In the genomic region with DNA sequence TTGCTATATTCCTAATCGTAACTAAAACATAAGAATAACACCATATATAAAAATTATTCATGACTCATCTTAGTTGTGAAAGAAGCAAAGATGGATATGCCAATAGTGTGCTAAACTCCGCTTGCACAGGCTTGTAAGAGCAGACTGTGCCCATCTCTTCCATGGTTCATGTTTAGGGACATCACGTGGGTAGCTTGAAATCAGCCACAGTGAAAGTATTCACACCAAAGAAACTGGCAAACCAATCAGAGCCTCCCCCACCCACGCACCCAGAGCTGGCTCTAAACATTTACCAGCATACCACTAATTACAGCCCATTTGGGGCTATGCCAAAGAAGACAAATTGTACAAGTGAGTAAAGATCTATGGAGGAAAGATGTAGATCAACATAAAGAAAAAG, we compare ENCODE assay signal across 23 cellular contexts.
DNase-seq lines count a peak whose midpoint lies in the region; ATAC-seq and TF ChIP-seq lines count a peak whose summit lies in the region.
"Had no signal": no experiment of that assay in that cellular context is flagged by ENCODE, and none has a peak within 500 bp of the region (broad histone marks: within the 10 kb centered on the region; RNA-seq: fewer than 3 reads in every experiment).

No MANE protein-coding gene starts in this region.

- peak; percentile 44 for DNase-seq in A673 (ENCODE audit: low spot score)
- DNase-seq in mammary epithelial cell = peak; percentile 78
- peak; percentile 56 to 67 for DNase-seq in foreskin keratinocyte
- no peak for DNase-seq in upper lobe of left lung
- no peak for DNase-seq in EL
- DNase-seq in activated naive CD4-positive, alpha-beta T cell treated with anti-CD3 and anti-CD28 coated beads, Interleukin-2, amount 50 U/mL, for 72 hours (ENCODE audit: low spot score in 2 of 2) = no peak
- DNase-seq: CD4-positive, CD25-positive, alpha-beta regulatory T cell; DMS153; Karpas-422; NCI-H1105; NCI-H1436 treated with DMSO at 0.1 percent for 48 hours; NCI-H1930; NCI-H2107; NCI-H524; NCI-H774; SJCRH30 had no signal

- POLR2A ChIA-PET in A673 (lab: Charles Lee; ENCODE audit: low non-redundant PET) (no interaction called here), HEK293 (lab: Yijun Ruan, JAX) (no interaction called here)

- H2AFZ ChIP-seq in mammary epithelial cell (ENCODE audit: low read depth, low read length) = no peak overlapping the region
- H2AFZ ChIP-seq: GM23338 had no signal

- TF ChIP-seq EP300 in upper lobe of left lung (IDR thresholded peaks at IDR 0.05) = no peak

- peaks cover 4% of the 10 kb centered on the region for H3K79me2 ChIP-seq in mammary epithelial cell (ENCODE audit: insufficient read depth, low read length)

- H3K9ac ChIP-seq in mammary epithelial cell (ENCODE audit: insufficient read depth, low read length) = no peak overlapping the region
- H3K9ac ChIP-seq: BLaER1 had no signal

- peaks cover 8% of the 10 kb centered on the region for H3K36me3 ChIP-seq in A673 (ENCODE audit: insufficient read depth, low read length, poor library complexity, severe bottlenecking)
- no peaks in the 10 kb centered on the region for H3K36me3 ChIP-seq in HEK293 (ENCODE audit: control insufficient read depth in 2 of 2, insufficient read depth in 1 of 2, low read length in 2 of 2)
- peaks cover 1% of the 10 kb centered on the region for H3K36me3 ChIP-seq in mammary epithelial cell (ENCODE audit: insufficient read depth, low read length)
- no peaks in the 10 kb centered on the region for H3K36me3 ChIP-seq in upper lobe of left lung
- H3K36me3 ChIP-seq: HAP-1 had no signal

- peaks cover 0 to 6% of the 10 kb centered on the region in 2 donors for H3K36me3 Mint-ChIP-seq in activated naive CD4-positive, alpha-beta T cell treated with anti-CD3 and anti-CD28 coated beads, Interleukin-2, amount 50 U/mL, for 72 hours
- H3K36me3 Mint-ChIP-seq: CD4-positive, CD25-positive, alpha-beta regulatory T cell had no signal

- no peak overlapping the region for H3K27ac Mint-ChIP-seq in activated naive CD4-positive, alpha-beta T cell treated with anti-CD3 and anti-CD28 coated beads, Interleukin-2, amount 50 U/mL, for 72 hours
- H3K27ac Mint-ChIP-seq: CD4-positive, CD25-positive, alpha-beta regulatory T cell; GM23338 had no signal

- no peaks in the 10 kb centered on the region for H3K27me3 ChIP-seq in A673 (replicated peaks; ENCODE audit: insufficient read depth, low read depth, low read length, poor library complexity)
- no peaks in the 10 kb centered on the region for H3K27me3 ChIP-seq in mammary epithelial cell (ENCODE audit: insufficient read depth, low read length)
- no peaks in the 10 kb centered on the region for H3K27me3 ChIP-seq in foreskin keratinocyte
- no peaks in the 10 kb centered on the region for H3K27me3 ChIP-seq in upper lobe of left lung
- H3K27me3 ChIP-seq: BLaER1, SJCRH30 had no signal

- ATAC-seq in foreskin keratinocyte = peak; percentile 65
- ATAC-seq in upper lobe of left lung (ENCODE audit: low FRiP score in 2 of 2) = no peak
- no peak for ATAC-seq in activated naive CD4-positive, alpha-beta T cell treated with anti-CD3 and anti-CD28 coated beads, Interleukin-2, amount 50 U/mL, for 72 hours
- ATAC-seq: GM23338, HepG2, Right ventricle myocardium inferior, SK-N-SH treated with all-trans-retinoic acid at 6 μM for 48 hours had no signal

- H3K9me3 ChIP-seq in A673 (ENCODE audit: low read depth, low read length, poor library complexity, severe bottlenecking) (no peaks in the 10 kb centered on the region), HEK293 (ENCODE audit: control insufficient read depth, insufficient read depth, low read depth, low read length) (no peaks in the 10 kb centered on the region), mammary epithelial cell (replicated peaks; ENCODE audit: insufficient read depth, low read length) (no peaks in the 10 kb centered on the region), upper lobe of left lung (no peaks in the 10 kb centered on the region)
- H3K9me3 ChIP-seq: BLaER1, HAP-1, SJCRH30 had no signal

- no peak overlapping the region for H3K27ac ChIP-seq in A673 (ENCODE audit: low read depth, low read length, poor library complexity, severe bottlenecking)
- H3K27ac ChIP-seq in HEK293 (ENCODE audit: extremely low read depth, low read depth, low read length) = no peak overlapping the region
- no peak overlapping the region for H3K27ac ChIP-seq in mammary epithelial cell (ENCODE audit: insufficient read depth, low read depth, low read length)
- no peak overlapping the region for H3K27ac ChIP-seq in foreskin keratinocyte
- no peak overlapping the region for H3K27ac ChIP-seq in upper lobe of left lung
- H3K27ac ChIP-seq: BLaER1, SJCRH30 had no signal

- 35% methylated on average over 4 of the region's 4 CpGs for WGBS in mammary epithelial cell (ENCODE audit: low coverage, missing lambda C conversion rate)
- 93 to 95% methylated on average over 4 of the region's 4 CpGs for WGBS in upper lobe of left lung, 2 donors

- H3K4me3 ChIP-seq in A673 (ENCODE audit: low read depth, low read length, poor library complexity, severe bottlenecking) (no peak overlapping the region), HEK293 (ENCODE audit: low read depth, low read length) (no peak overlapping the region), mammary epithelial cell (replicated peaks in 1 of 3; ENCODE audit: insufficient read depth in 1 of 3, low read depth in 2 of 3, low read length in 3 of 3) (no peak overlapping the region), upper lobe of left lung (no peak overlapping the region)
- H3K4me3 ChIP-seq: BLaER1, GM23338, HAP-1, SJCRH30 had no signal

- TF ChIP-seq POLR2A in upper lobe of left lung (IDR thresholded peaks at IDR 0.05) = no peak

- intact Hi-C loops in A673 (cut with micrococcal nuclease; ENCODE audit: unreplicated experiment) = no loop called here
- intact Hi-C loops in mammary epithelial cell (cut with micrococcal nuclease) = no loop called here

- TF ChIP-seq CTCF in A673 (conservative IDR thresholded peaks at IDR 0.05; ENCODE audit: low read depth, low read length) (no peak), HEK293 (tag by site-specific recombination; IDR thresholded peaks at IDR 0.05) (no peak), mammary epithelial cell (conservative IDR thresholded peaks at IDR 0.05 in 1 of 2, IDR thresholded peaks at IDR 0.05 in 1 of 2; ENCODE audit: extremely low read depth in 1 of 2, insufficient read depth in 1 of 2, low read depth in 1 of 2, low read length in 2 of 2) (no peak), foreskin keratinocyte (conservative IDR thresholded peaks at IDR 0.05) (no peak), upper lobe of left lung (IDR thresholded peaks at IDR 0.05) (no peak)

- CTCF ChIA-PET in A673 (lab: Charles Lee) (no interaction called here), HEK293 (lab: Yijun Ruan, JAX) (interaction anchor here (0.7 kb wide), 1 partner anchor 287 kb away, joined by 3 read pairs; no protein-coding TSS in a partner anchor), mammary epithelial cell (lab: Charles Lee; ENCODE audit: low non-redundant PET) (no interaction called here)

- peak overlapping the region; percentile 41 for H3K4me2 ChIP-seq in mammary epithelial cell (ENCODE audit: insufficient read depth, low read depth, low read length)
- H3K4me2 ChIP-seq: BLaER1, GM23338 had no signal

- in situ Hi-C loops in mammary epithelial cell (cut with MboI; ENCODE audit: low sequenced_read_pairs in 2 of 2) = no loop called here

- H4K20me1 ChIP-seq in mammary epithelial cell (ENCODE audit: insufficient read depth, low read length) = no peaks in the 10 kb centered on the region
- H4K20me1 ChIP-seq: BLaER1 had no signal

- H3K4me1 ChIP-seq in A673 (ENCODE audit: insufficient read depth, low read length, poor library complexity, severe bottlenecking) (peaks cover 88% of the 10 kb centered on the region), HEK293 (ENCODE audit: control insufficient read depth, insufficient read depth, low read length) (no peaks in the 10 kb centered on the region), mammary epithelial cell (ENCODE audit: insufficient read depth, low read length) (peaks cover 20% of the 10 kb centered on the region), foreskin keratinocyte (no peaks in the 10 kb centered on the region), upper lobe of left lung (peaks cover 0 to 5% (median 0%) of the 10 kb centered on the region in 4 donors)
- H3K4me1 ChIP-seq: BLaER1, HAP-1 had no signal

- BruUV-seq in A673 (replicated peaks; lab: Mats Ljungman, UMichigan) = no TSS peak
- BruUV-seq in mammary epithelial cell (replicated peaks; lab: Mats Ljungman, UMichigan) = no TSS peak

- peaks cover 3 to 5% of the 10 kb centered on the region in 2 donors for H3K9me3 Mint-ChIP-seq in activated naive CD4-positive, alpha-beta T cell treated with anti-CD3 and anti-CD28 coated beads, Interleukin-2, amount 50 U/mL, for 72 hours
- H3K9me3 Mint-ChIP-seq: CD4-positive, CD25-positive, alpha-beta regulatory T cell; GM23338 had no signal

- dilution Hi-C loops in mammary epithelial cell (cut with HindIII; ENCODE audit: low sequenced_read_pairs) = no loop called here

TF ChIP-seq in HEK293, 187 proteins besides CTCF, POLR2A, EP300 and RAD21:
- TF ChIP-seq ZNF416 (tag by site-specific recombination; IDR thresholded peaks at IDR 0.05) = no peak
- TF ChIP-seq, protein P1, sequence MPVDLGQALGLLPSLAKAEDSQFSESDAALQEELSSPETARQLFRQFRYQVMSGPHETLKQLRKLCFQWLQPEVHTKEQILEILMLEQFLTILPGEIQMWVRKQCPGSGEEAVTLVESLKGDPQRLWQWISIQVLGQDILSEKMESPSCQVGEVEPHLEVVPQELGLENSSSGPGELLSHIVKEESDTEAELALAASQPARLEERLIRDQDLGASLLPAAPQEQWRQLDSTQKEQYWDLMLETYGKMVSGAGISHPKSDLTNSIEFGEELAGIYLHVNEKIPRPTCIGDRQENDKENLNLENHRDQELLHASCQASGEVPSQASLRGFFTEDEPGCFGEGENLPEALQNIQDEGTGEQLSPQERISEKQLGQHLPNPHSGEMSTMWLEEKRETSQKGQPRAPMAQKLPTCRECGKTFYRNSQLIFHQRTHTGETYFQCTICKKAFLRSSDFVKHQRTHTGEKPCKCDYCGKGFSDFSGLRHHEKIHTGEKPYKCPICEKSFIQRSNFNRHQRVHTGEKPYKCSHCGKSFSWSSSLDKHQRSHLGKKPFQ (tag by site-specific recombination; IDR thresholded peaks at IDR 0.05) = peak; percentile 40; the same call in 1 of the 2 replicates

Comparison
In these comparisons a context has a peak if more than half of its experiments do, and no peak if none do; other contexts are left out.
1. DNase-seq: peak in A673 (single experiment), mammary epithelial cell (single experiment) and foreskin keratinocyte (2 of 2); none in upper lobe of left lung (0 of 2), EL (single experiment) and activated naive CD4-positive, alpha-beta T cell treated with anti-CD3 and anti-CD28 coated beads, Interleukin-2, amount 50 U/mL, for 72 hours (0 of 2).